Comparison of ENCODE assay signal across 5 cellular contexts in the genomic region with DNA sequence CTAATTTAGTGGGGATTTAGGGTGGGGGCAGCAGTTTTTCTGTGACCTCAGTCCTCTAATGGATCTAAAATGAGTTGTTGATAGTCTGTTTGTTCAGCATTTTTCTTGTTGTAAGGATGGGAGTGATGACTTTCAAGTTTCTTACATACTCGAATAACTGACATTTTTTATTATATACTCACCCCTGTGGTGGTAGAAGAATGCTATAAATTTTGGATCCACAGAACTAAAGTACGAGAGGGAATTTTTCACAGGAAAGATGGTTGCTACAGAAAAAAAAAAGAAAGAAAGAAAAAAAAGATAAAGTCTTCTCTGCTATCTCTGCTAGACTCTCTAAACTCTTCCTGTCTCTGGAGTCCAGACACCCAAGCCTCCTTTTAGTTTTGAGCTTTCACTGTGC. TPM values are rescaled to one million over a fixed set of nuclear protein-coding genes. Genes with fewer than 3 reads are reported as not detected.
"Had no signal": no experiment of that assay in that cellular context is flagged by ENCODE, and none has a peak within 500 bp of the region (broad histone marks: within the 10 kb centered on the region; RNA-seq: fewer than 3 reads in every experiment).

No MANE protein-coding gene starts in this region.

RNA-seq across cellular contexts. Expression of a gene that starts 20.7 kb away (rescaled TPM):
- total RNA-seq: esophagus muscularis mucosa, subcutaneous adipose tissue, upper lobe of right lung, vagina had no signal
- polyA plus RNA-seq: naive thymus-derived CD4-positive, alpha-beta T cell had no signal
